Comparison of ENCODE assay signal across 8 cellular contexts in the genomic region with DNA sequence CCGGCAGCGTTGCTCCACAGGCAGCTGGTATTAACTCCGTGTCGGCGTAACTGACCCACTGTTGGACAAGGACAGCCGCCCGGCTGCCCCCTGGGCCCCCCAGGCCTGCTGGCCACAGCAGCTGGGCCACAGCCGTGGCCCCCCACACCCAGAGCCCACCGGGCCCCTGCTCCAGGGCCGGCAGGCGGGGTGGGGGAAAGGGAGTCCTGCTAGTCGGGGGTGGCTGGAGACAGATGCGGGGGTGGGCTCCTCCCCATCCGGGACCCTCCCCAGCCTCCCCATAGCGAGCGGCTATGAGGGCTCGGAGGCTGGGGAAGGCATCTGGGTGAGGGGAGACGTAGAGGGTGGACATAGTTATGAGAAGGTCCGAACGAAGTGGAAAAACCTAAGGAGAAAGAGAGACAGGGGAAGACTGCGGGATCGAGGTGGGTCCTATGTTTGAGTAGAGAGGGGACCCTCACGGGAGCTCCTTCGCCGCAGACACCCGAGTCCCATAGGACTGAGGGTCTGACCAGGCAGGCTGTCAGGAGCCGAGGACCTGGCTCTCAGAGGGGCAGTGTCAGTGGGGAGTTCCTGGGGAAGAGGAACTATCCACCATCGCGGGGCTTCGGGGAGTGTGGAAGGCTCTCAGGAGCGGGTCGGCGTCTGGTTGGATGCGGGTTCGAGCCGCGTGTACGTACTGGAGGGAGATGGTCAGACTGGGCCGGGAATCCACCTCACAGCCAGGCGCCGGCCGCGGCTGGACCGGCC. TPM values are rescaled to one million over a fixed set of nuclear protein-coding genes. Genes with fewer than 3 reads are reported as not detected.
A peak's percentile ranks its signal among the peaks of the same experiment; 100 is the strongest.
DNase-seq lines count a peak whose midpoint lies in the region; ATAC-seq and TF ChIP-seq lines count a peak whose summit lies in the region.

No MANE protein-coding gene starts in this region.

- intact Hi-C loops in activated CD4-positive, alpha-beta T cell treated with anti-CD3 and anti-CD28 coated beads for 36 hours (cut with DNase I, micrococcal nuclease): loop anchor here (1.0 to 2.0 kb wide), 10 partner anchors 11 to 143 kb away; partner anchors contain the start of genes ABHD16A (in 1 of the 2), BAG6 (in 1 of the 2), DDAH2 (in 1 of the 2) and HSPA1B (in 1 of the 2)
- intact Hi-C loops in activated T-helper 1 cell treated with anti-CD3 and anti-CD28 coated beads, Interleukin-12 subunit alpha, Interleukin-12 subunit beta, Interleukin-2, Interleukin-4 antibody, amounts not matched to agents 30 ng/mL and 10 ng/mL and 1 ng/mL, durations not matched to agents 14 hours and 24 hours and 36 hours (cut with micrococcal nuclease): loop anchor here (1.0 to 2.0 kb wide), 5 partner anchors 18 to 92 kb away; partner anchors contain the start of genes ABHD16A and VWA7
- intact Hi-C loops in left ventricle myocardium inferior (cut with micrococcal nuclease): no loop called here
- intact Hi-C loops in sciatic nerve (cut with DNase I): no loop called here

- H3K27ac ChIP-seq in left ventricle myocardium inferior (replicated peaks): peak overlapping the region; percentile 99

- no peak for DNase-seq in activated CD4-positive, alpha-beta T cell treated with anti-CD3 and anti-CD28 coated beads for 36 hours
- no peak for DNase-seq in activated CD4-positive, alpha-beta T cell treated with anti-CD3 and anti-CD28 coated beads for 1 hour
- DNase-seq in activated T-helper 1 cell treated with anti-CD3 and anti-CD28 coated beads, Interleukin-12 subunit alpha, Interleukin-12 subunit beta, Interleukin-2, Interleukin-4 antibody, amounts not matched to agents 30 ng/mL and 10 ng/mL and 1 ng/mL, durations not matched to agents 14 hours and 24 hours and 36 hours (ENCODE audit: low spot score): no peak
- DNase-seq in left ventricle myocardium inferior (no peak), sciatic nerve (ENCODE audit: low spot score) (no peak), UCSD-AML1 (lab: John Stamatoyannopoulos, UW; ENCODE audit: unreplicated experiment) (no peak)

- no peaks in the 10 kb centered on the region for H3K27me3 Mint-ChIP-seq in activated CD4-positive, alpha-beta T cell treated with anti-CD3 and anti-CD28 coated beads for 36 hours
- no peaks in the 10 kb centered on the region for H3K27me3 Mint-ChIP-seq in activated T-helper 1 cell treated with anti-CD3 and anti-CD28 coated beads, Interleukin-12 subunit alpha, Interleukin-12 subunit beta, Interleukin-2, Interleukin-4 antibody, amounts not matched to agents 30 ng/mL and 10 ng/mL and 1 ng/mL, durations not matched to agents 14 hours and 24 hours and 36 hours (ENCODE audit: insufficient read depth)

- H3K4me1 Mint-ChIP-seq in activated CD4-positive, alpha-beta T cell treated with anti-CD3 and anti-CD28 coated beads for 36 hours: peaks cover 49% of the 10 kb centered on the region
- peaks cover 40% of the 10 kb centered on the region for H3K4me1 Mint-ChIP-seq in activated T-helper 1 cell treated with anti-CD3 and anti-CD28 coated beads, Interleukin-12 subunit alpha, Interleukin-12 subunit beta, Interleukin-2, Interleukin-4 antibody, amounts not matched to agents 30 ng/mL and 10 ng/mL and 1 ng/mL, durations not matched to agents 14 hours and 24 hours and 36 hours (ENCODE audit: low read depth)

- H3K27me3 ChIP-seq in left ventricle myocardium inferior (ENCODE audit: low read depth): no peaks in the 10 kb centered on the region

- H3K4me3 Mint-ChIP-seq in activated CD4-positive, alpha-beta T cell treated with anti-CD3 and anti-CD28 coated beads for 36 hours: peak overlapping the region; percentile 95
- peak overlapping the region; percentile 86 for H3K4me3 Mint-ChIP-seq in activated T-helper 1 cell treated with anti-CD3 and anti-CD28 coated beads, Interleukin-12 subunit alpha, Interleukin-12 subunit beta, Interleukin-2, Interleukin-4 antibody, amounts not matched to agents 30 ng/mL and 10 ng/mL and 1 ng/mL, durations not matched to agents 14 hours and 24 hours and 36 hours

- H3K9me3 ChIP-seq in left ventricle myocardium inferior (replicated peaks): no peaks in the 10 kb centered on the region

- H3K4me1 ChIP-seq in left ventricle myocardium inferior: peaks cover 21% of the 10 kb centered on the region

- H3K4me3 ChIP-seq in left ventricle myocardium inferior: peak overlapping the region; percentile 99

- peak overlapping the region; percentile 95 for H3K27ac Mint-ChIP-seq in activated CD4-positive, alpha-beta T cell treated with anti-CD3 and anti-CD28 coated beads for 36 hours
- H3K27ac Mint-ChIP-seq in activated T-helper 1 cell treated with anti-CD3 and anti-CD28 coated beads, Interleukin-12 subunit alpha, Interleukin-12 subunit beta, Interleukin-2, Interleukin-4 antibody, amounts not matched to agents 30 ng/mL and 10 ng/mL and 1 ng/mL, durations not matched to agents 14 hours and 24 hours and 36 hours: peak overlapping the region; percentile 96

- peaks cover 27% of the 10 kb centered on the region for H3K36me3 ChIP-seq in left ventricle myocardium inferior

- CTCF ChIA-PET in activated CD4-positive, alpha-beta T cell treated with anti-CD3 and anti-CD28 coated beads for 36 hours (lab: Charles Lee): interaction anchor here (0.7 to 2.1 kb wide), 8 partner anchors 11 to 57 kb away, joined by 3 to 15 read pairs (median 6); partner anchors contain the start of gene LSM2

- POLR2A ChIA-PET in activated CD4-positive, alpha-beta T cell treated with anti-CD3 and anti-CD28 coated beads for 36 hours (lab: Charles Lee): interaction anchor here (0.5 to 1.0 kb wide), 4 partner anchors 12 to 148 kb away, joined by 3 to 7 read pairs (median 3); partner anchors contain the start of genes BAG6, LSM2 and LY6G5B

- H3K9me3 Mint-ChIP-seq in activated CD4-positive, alpha-beta T cell treated with anti-CD3 and anti-CD28 coated beads for 36 hours (ENCODE audit: low read depth): no peaks in the 10 kb centered on the region
- H3K9me3 Mint-ChIP-seq in activated T-helper 1 cell treated with anti-CD3 and anti-CD28 coated beads, Interleukin-12 subunit alpha, Interleukin-12 subunit beta, Interleukin-2, Interleukin-4 antibody, amounts not matched to agents 30 ng/mL and 10 ng/mL and 1 ng/mL, durations not matched to agents 14 hours and 24 hours and 36 hours: no peaks in the 10 kb centered on the region

- H3K36me3 Mint-ChIP-seq in activated CD4-positive, alpha-beta T cell treated with anti-CD3 and anti-CD28 coated beads for 36 hours (ENCODE audit: low read depth): peaks cover 40% of the 10 kb centered on the region
- peaks cover 31% of the 10 kb centered on the region for H3K36me3 Mint-ChIP-seq in activated T-helper 1 cell treated with anti-CD3 and anti-CD28 coated beads, Interleukin-12 subunit alpha, Interleukin-12 subunit beta, Interleukin-2, Interleukin-4 antibody, amounts not matched to agents 30 ng/mL and 10 ng/mL and 1 ng/mL, durations not matched to agents 14 hours and 24 hours and 36 hours (ENCODE audit: low read depth)

- TF ChIP-seq CTCF in left ventricle myocardium inferior (IDR thresholded peaks at IDR 0.05; ENCODE audit: borderline replicate concordance): no peak

- peak; percentile 32 for ATAC-seq in activated CD4-positive, alpha-beta T cell treated with anti-CD3 and anti-CD28 coated beads for 36 hours
- ATAC-seq in HG03432 (IDR thresholded peaks at IDR 0.05; ENCODE audit: unreplicated experiment) (peak; percentile 19), sciatic nerve (peak; percentile 8), GM18520 (IDR thresholded peaks at IDR 0.05; ENCODE audit: unreplicated experiment) (no peak)

RNA-seq across cellular contexts. Expression of gene VARS1, which starts 0.5 kb away (rescaled TPM):
- total RNA-seq in activated CD4-positive, alpha-beta T cell treated with anti-CD3 and anti-CD28 coated beads for 36 hours: 100 to 1,000 TPM; 147 to 169 TPM
- total RNA-seq in activated T-helper 1 cell treated with anti-CD3 and anti-CD28 coated beads, Interleukin-12 subunit alpha, Interleukin-12 subunit beta, Interleukin-2, Interleukin-4 antibody, amounts not matched to agents 30 ng/mL and 10 ng/mL and 1 ng/mL, durations not matched to agents 14 hours and 24 hours and 36 hours: 150 and 161 TPM in 2 replicates
- total RNA-seq in left ventricle myocardium inferior (20.0 TPM), sciatic nerve (42.3 TPM)

RNA-seq across cellular contexts. Expression of gene LSM2, which starts 11.7 kb away (rescaled TPM):
- total RNA-seq in activated CD4-positive, alpha-beta T cell treated with anti-CD3 and anti-CD28 coated beads for 36 hours: 100 to 1,000 TPM; 112 to 124 TPM
- total RNA-seq in activated T-helper 1 cell treated with anti-CD3 and anti-CD28 coated beads, Interleukin-12 subunit alpha, Interleukin-12 subunit beta, Interleukin-2, Interleukin-4 antibody, amounts not matched to agents 30 ng/mL and 10 ng/mL and 1 ng/mL, durations not matched to agents 14 hours and 24 hours and 36 hours: 136 and 137 TPM in 2 replicates
- total RNA-seq in left ventricle myocardium inferior (19.4 TPM), sciatic nerve (30.1 TPM)

RNA-seq across cellular contexts. Expression of gene VWA7, which starts 17.9 kb away (rescaled TPM):
- total RNA-seq in activated CD4-positive, alpha-beta T cell treated with anti-CD3 and anti-CD28 coated beads for 36 hours: 1 to 10 TPM; 1.4 to 1.5 TPM
- total RNA-seq in activated T-helper 1 cell treated with anti-CD3 and anti-CD28 coated beads, Interleukin-12 subunit alpha, Interleukin-12 subunit beta, Interleukin-2, Interleukin-4 antibody, amounts not matched to agents 30 ng/mL and 10 ng/mL and 1 ng/mL, durations not matched to agents 14 hours and 24 hours and 36 hours: 2.9 and 5.0 TPM in 2 replicates
- total RNA-seq in left ventricle myocardium inferior (14.7 TPM), sciatic nerve (0.94 TPM)

RNA-seq across cellular contexts. Expression of gene HSPA1L, which starts 20.0 kb away (rescaled TPM):
- total RNA-seq in activated CD4-positive, alpha-beta T cell treated with anti-CD3 and anti-CD28 coated beads for 36 hours: 1 to 10 TPM; 1.9 to 2.2 TPM
- total RNA-seq in activated T-helper 1 cell treated with anti-CD3 and anti-CD28 coated beads, Interleukin-12 subunit alpha, Interleukin-12 subunit beta, Interleukin-2, Interleukin-4 antibody, amounts not matched to agents 30 ng/mL and 10 ng/mL and 1 ng/mL, durations not matched to agents 14 hours and 24 hours and 36 hours: 2.2 and 2.9 TPM in 2 replicates
- total RNA-seq in left ventricle myocardium inferior (2.2 TPM), sciatic nerve (2.8 TPM)

RNA-seq across cellular contexts. Expression of gene HSPA1A, which starts 20.3 kb away (rescaled TPM):
- total RNA-seq in activated CD4-positive, alpha-beta T cell treated with anti-CD3 and anti-CD28 coated beads for 36 hours: 10 to 100 TPM; 56.1 to 64.7 TPM
- 173 and 175 TPM in 2 replicates for total RNA-seq in activated T-helper 1 cell treated with anti-CD3 and anti-CD28 coated beads, Interleukin-12 subunit alpha, Interleukin-12 subunit beta, Interleukin-2, Interleukin-4 antibody, amounts not matched to agents 30 ng/mL and 10 ng/mL and 1 ng/mL, durations not matched to agents 14 hours and 24 hours and 36 hours
- 271 TPM for total RNA-seq in left ventricle myocardium inferior
- total RNA-seq in sciatic nerve: 195 TPM

Comparison
In these comparisons a context has a peak if more than half of its experiments do, and no peak if none do; other contexts are left out.
1. intact Hi-C loops: an anchor here in activated CD4-positive, alpha-beta T cell treated with anti-CD3 and anti-CD28 coated beads for 36 hours (1.0 to 2.0 kb wide) and activated T-helper 1 cell treated with anti-CD3 and anti-CD28 coated beads, Interleukin-12 subunit alpha, Interleukin-12 subunit beta, Interleukin-2, Interleukin-4 antibody, amounts not matched to agents 30 ng/mL and 10 ng/mL and 1 ng/mL, durations not matched to agents 14 hours and 24 hours and 36 hours (1.0 to 2.0 kb wide); none called in left ventricle myocardium inferior and sciatic nerve.